Comparison of ENCODE assay signal across 1 cellular context in the genomic region with DNA sequence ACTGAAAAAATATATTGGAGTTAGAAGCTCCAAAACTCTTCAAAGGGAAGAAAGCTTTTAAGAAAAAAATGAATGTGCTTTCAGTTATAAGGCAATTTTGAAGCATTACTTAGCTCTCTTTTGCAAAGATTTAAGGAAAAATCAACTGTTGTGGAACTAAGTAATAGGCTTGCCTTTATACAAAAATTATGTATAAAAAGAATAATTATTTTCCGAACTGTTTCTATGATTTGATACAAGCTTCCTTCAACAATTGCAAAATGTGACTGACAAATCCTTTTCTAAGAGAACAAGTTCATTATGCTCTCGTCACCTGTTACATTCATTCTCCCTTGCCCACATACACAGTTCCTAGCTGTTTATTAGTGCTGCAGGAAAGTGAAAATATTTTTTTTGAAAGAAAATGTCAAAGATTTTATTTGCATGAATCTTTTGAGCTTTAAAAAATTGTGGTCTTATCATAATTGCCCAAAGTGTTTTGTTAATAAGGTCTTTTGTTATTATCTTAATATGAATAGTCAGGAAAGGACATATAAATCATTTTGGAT.
TF ChIP-seq lines count a peak whose summit lies in the region.

No MANE protein-coding gene starts in this region.

TF ChIP-seq in SK-N-SH, 30 proteins besides CTCF, POLR2A, EP300 and RAD21 (continued from another document):
- TF ChIP-seq, protein P1, sequence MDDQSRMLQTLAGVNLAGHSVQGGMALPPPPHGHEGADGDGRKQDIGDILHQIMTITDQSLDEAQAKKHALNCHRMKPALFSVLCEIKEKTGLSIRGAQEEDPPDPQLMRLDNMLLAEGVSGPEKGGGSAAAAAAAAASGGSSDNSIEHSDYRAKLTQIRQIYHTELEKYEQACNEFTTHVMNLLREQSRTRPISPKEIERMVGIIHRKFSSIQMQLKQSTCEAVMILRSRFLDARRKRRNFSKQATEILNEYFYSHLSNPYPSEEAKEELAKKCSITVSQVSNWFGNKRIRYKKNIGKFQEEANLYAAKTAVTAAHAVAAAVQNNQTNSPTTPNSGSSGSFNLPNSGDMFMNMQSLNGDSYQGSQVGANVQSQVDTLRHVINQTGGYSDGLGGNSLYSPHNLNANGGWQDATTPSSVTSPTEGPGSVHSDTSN (IDR thresholded peaks at IDR 0.05), result no peak
- no peak for TF ChIP-seq MEF2A (IDR thresholded peaks at IDR 0.05; ENCODE audit: borderline replicate concordance, low read depth)
- TF ChIP-seq, protein P2, sequence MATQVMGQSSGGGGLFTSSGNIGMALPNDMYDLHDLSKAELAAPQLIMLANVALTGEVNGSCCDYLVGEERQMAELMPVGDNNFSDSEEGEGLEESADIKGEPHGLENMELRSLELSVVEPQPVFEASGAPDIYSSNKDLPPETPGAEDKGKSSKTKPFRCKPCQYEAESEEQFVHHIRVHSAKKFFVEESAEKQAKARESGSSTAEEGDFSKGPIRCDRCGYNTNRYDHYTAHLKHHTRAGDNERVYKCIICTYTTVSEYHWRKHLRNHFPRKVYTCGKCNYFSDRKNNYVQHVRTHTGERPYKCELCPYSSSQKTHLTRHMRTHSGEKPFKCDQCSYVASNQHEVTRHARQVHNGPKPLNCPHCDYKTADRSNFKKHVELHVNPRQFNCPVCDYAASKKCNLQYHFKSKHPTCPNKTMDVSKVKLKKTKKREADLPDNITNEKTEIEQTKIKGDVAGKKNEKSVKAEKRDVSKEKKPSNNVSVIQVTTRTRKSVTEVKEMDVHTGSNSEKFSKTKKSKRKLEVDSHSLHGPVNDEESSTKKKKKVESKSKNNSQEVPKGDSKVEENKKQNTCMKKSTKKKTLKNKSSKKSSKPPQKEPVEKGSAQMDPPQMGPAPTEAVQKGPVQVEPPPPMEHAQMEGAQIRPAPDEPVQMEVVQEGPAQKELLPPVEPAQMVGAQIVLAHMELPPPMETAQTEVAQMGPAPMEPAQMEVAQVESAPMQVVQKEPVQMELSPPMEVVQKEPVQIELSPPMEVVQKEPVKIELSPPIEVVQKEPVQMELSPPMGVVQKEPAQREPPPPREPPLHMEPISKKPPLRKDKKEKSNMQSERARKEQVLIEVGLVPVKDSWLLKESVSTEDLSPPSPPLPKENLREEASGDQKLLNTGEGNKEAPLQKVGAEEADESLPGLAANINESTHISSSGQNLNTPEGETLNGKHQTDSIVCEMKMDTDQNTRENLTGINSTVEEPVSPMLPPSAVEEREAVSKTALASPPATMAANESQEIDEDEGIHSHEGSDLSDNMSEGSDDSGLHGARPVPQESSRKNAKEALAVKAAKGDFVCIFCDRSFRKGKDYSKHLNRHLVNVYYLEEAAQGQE (IDR thresholded peaks at IDR 0.05; ENCODE audit: low read depth, low read length), result no peak
